Comparison of ENCODE assay signal across 9 cellular contexts in genomic region chr1:228275435-228276342, GRCh38.
DNase-seq lines count a peak whose midpoint lies in the region; TF ChIP-seq lines count a peak whose summit lies in the region.
"Had no signal": no experiment of that assay in that cellular context is flagged by ENCODE, and none has a peak within 500 bp of the region (broad histone marks: within the 10 kb centered on the region; RNA-seq: fewer than 3 reads in every experiment).

No MANE protein-coding gene starts in this region.

- H3K4me3 ChIP-seq in HUES6 (ENCODE audit: low read depth, low read length) (peak overlapping the region; percentile 67), left ventricle myocardium inferior (peak overlapping the region; percentile 75), trophoblast cell (ENCODE audit: low read depth, low read length) (peak overlapping the region; percentile 77), thymus (ENCODE audit: low read length) (peak overlapping the region; percentile 51)
- H3K4me3 ChIP-seq: A549 had no signal

- peak overlapping the region; percentile 89 for H4K8ac ChIP-seq in trophoblast cell (ENCODE audit: low read depth, low read length)

- no peak overlapping the region for H3K4ac ChIP-seq in trophoblast cell (ENCODE audit: low read depth, low read length)

- peak overlapping the region; percentile 63 for H3K18ac ChIP-seq in trophoblast cell (ENCODE audit: low read length)

- H2AK5ac ChIP-seq in trophoblast cell (ENCODE audit: low read length): no peak overlapping the region

- WGBS in trophoblast cell (ENCODE audit: extremely low coverage, insufficient coverage, insufficient read length): no CpG with 5 or more reads among the region's 73 CpGs
- WGBS in thymus: 2% methylated on average over 73 of the region's 73 CpGs

- peaks cover 10% of the 10 kb centered on the region for H3K79me1 ChIP-seq in trophoblast cell (ENCODE audit: low read length)

- peaks cover 12% of the 10 kb centered on the region for H3K27me3 ChIP-seq in HUES6 (ENCODE audit: control insufficient read depth, insufficient read depth, low read length)
- no peaks in the 10 kb centered on the region for H3K27me3 ChIP-seq in left ventricle myocardium inferior (ENCODE audit: low read depth)
- no peaks in the 10 kb centered on the region for H3K27me3 ChIP-seq in trophoblast cell (ENCODE audit: insufficient read depth, low read length)
- no peaks in the 10 kb centered on the region for H3K27me3 ChIP-seq in thymus (ENCODE audit: control insufficient read depth, insufficient read depth)

- peaks cover 6% of the 10 kb centered on the region for H3K79me2 ChIP-seq in trophoblast cell (ENCODE audit: control insufficient read depth, insufficient read depth, low read length, poor library complexity)

- H2AFZ ChIP-seq in trophoblast cell (ENCODE audit: insufficient read depth, low read length, poor library complexity): peak overlapping the region; percentile 81

- H3K27ac ChIP-seq in HUES6 (ENCODE audit: low read depth, low read length): no peak overlapping the region
- H3K27ac ChIP-seq in left ventricle myocardium inferior (replicated peaks): peak overlapping the region; percentile 78
- H3K27ac ChIP-seq in trophoblast cell (ENCODE audit: low read depth, low read length): no peak overlapping the region
- H3K27ac ChIP-seq in thymus (ENCODE audit: low read depth): peak overlapping the region; percentile 53
- H3K27ac ChIP-seq: A549 had no signal

- peak overlapping the region; percentile 28 for H2BK5ac ChIP-seq in trophoblast cell (ENCODE audit: low read depth, low read length, poor library complexity)

- H3K23ac ChIP-seq in trophoblast cell (ENCODE audit: low read length): no peak overlapping the region

- no peak for TF ChIP-seq CTCF in left ventricle myocardium inferior (IDR thresholded peaks at IDR 0.05; ENCODE audit: borderline replicate concordance)

- H2BK12ac ChIP-seq in trophoblast cell (ENCODE audit: low read length): peak overlapping the region; percentile 6

- H3K36me3 ChIP-seq in HUES6 (ENCODE audit: control insufficient read depth, insufficient read depth, low read length) (peaks cover 36% of the 10 kb centered on the region), left ventricle myocardium inferior (peaks cover 90% of the 10 kb centered on the region), trophoblast cell (ENCODE audit: control insufficient read depth in 1 of 2, insufficient read depth in 2 of 2, low read length in 2 of 2) (peaks cover 15 to 31% of the 10 kb centered on the region in 2 experiments), thymus (ENCODE audit: control insufficient read depth, insufficient read depth) (peaks cover 48% of the 10 kb centered on the region)

- peak overlapping the region; percentile 61 for H4K12ac ChIP-seq in trophoblast cell (ENCODE audit: low read depth, low read length)

- H2BK120ac ChIP-seq in trophoblast cell (ENCODE audit: insufficient read depth, low read length, poor library complexity): peak overlapping the region; percentile 39

- H4K91ac ChIP-seq in trophoblast cell (ENCODE audit: low read depth, low read length): peak overlapping the region; percentile 42

- intact Hi-C loops in left ventricle myocardium inferior (cut with micrococcal nuclease): no loop called here

- H3K9ac ChIP-seq in HUES6 (ENCODE audit: low read length) (peak overlapping the region; percentile 25), trophoblast cell (ENCODE audit: low read length) (peak overlapping the region; percentile 54)

- H3K9me3 ChIP-seq in HUES6 (ENCODE audit: control insufficient read depth, insufficient read depth, low read depth, low read length) (no peaks in the 10 kb centered on the region), left ventricle myocardium inferior (replicated peaks) (no peaks in the 10 kb centered on the region), trophoblast cell (ENCODE audit: insufficient read depth, low read depth, low read length) (peaks cover 2% of the 10 kb centered on the region), thymus (ENCODE audit: control insufficient read depth) (no peaks in the 10 kb centered on the region)
- H3K9me3 ChIP-seq: A549 had no signal

- peak overlapping the region; percentile 69 for H3K14ac ChIP-seq in trophoblast cell (ENCODE audit: low read length)

- H3K4me1 ChIP-seq in HUES6 (ENCODE audit: control insufficient read depth, insufficient read depth, low read length): peaks cover 7% of the 10 kb centered on the region
- H3K4me1 ChIP-seq in left ventricle myocardium inferior: peaks cover 25% of the 10 kb centered on the region
- H3K4me1 ChIP-seq in trophoblast cell (ENCODE audit: control insufficient read depth in 1 of 2, insufficient read depth in 2 of 2, low read length in 2 of 2): peaks cover 6% of the 10 kb centered on the region in 2 experiments
- H3K4me1 ChIP-seq in thymus (ENCODE audit: control insufficient read depth, insufficient read depth, low read length): peaks cover 8% of the 10 kb centered on the region
- H3K4me1 ChIP-seq: A549 had no signal

- H3K4me2 ChIP-seq in trophoblast cell (ENCODE audit: low read length): peak overlapping the region; percentile 95
- H3K4me2 ChIP-seq: A549 had no signal

- peak; percentile 13 to 31 for DNase-seq in NCI-H2081 (lab: John Stamatoyannopoulos, UW)
- DNase-seq in NCI-H2081 treated with DMSO at 0.1 percent for 48 hours (lab: John Stamatoyannopoulos, UW): no peak
- peak; percentile 75 to 91 (median 84) for DNase-seq in T-helper 1 cell
- peak; percentile 76 for DNase-seq in amniotic stem cell (lab: John Stamatoyannopoulos, UW)
- peak; percentile 88 for DNase-seq in left ventricle myocardium inferior
- DNase-seq in trophoblast cell: peak in 1 of 2 donors; percentile 52

Comparison
In these comparisons a context has a peak if more than half of its experiments do, and no peak if none do; other contexts are left out.
1. H3K27ac ChIP-seq: peak in left ventricle myocardium inferior (single experiment) and thymus (single experiment); none in HUES6 (single experiment) and trophoblast cell (single experiment).
2. Peak in every context shown above with its lines, with median percentiles within 50 percentile points of each other: H3K4me3 ChIP-seq.